Comparison of ENCODE assay signal across 13 cellular contexts in the genomic region with DNA sequence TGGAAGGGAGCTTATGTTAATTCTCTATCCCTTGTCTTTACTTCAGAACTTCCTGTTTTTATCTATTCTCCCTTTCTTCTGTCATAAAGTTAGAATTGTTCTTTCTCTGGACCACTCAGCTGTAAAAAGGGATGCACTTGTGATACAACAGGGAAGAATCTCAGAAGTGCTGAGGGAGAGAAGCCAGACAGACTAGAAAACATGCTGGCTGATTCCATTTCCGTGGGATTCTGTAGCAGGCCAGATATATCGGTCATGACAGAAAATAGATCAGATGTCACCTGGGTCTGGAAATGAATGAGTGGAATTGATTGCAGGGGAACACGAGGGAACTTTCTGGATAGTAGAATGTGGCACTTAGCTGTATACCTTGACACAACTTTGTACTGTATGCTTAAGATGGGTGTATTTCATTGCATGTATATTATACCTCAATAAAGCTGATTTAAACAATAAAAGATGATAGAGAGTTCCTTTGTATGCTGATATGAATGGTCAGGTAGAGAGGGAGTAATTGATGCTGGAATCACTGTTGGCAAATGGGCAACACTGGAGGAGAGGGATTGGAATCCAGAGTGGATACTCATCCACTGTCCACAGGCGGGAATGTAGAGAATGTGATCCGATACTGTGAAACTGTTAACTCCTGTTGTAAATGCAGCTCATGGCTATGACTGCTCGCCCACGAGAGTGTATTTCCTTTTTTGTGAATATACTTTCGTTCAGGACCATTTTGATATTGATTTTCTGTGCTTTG. TPM values are rescaled to one million over a fixed set of nuclear protein-coding genes. Genes with fewer than 3 reads are reported as not detected.
DNase-seq lines count a peak whose midpoint lies in the region; ATAC-seq and TF ChIP-seq lines count a peak whose summit lies in the region.
"Had no signal": no experiment of that assay in that cellular context is flagged by ENCODE, and none has a peak within 500 bp of the region (broad histone marks: within the 10 kb centered on the region; RNA-seq: fewer than 3 reads in every experiment).

No MANE protein-coding gene starts in this region.

- H3K9me3 ChIP-seq in left lung = no peaks in the 10 kb centered on the region
- H3K9me3 ChIP-seq: BLaER1 had no signal

- peaks cover 0 to 25% of the 10 kb centered on the region in 2 donors for H3K36me3 ChIP-seq in left lung

- DNase-seq in AG08395 (ENCODE audit: low spot score) (peak; percentile 30), HCEC 1CT (peak; percentile 9), astrocyte of the spinal cord (ENCODE audit: low read depth, low spot score) (peak; percentile 54), left lung (no peak), NCI-H510A treated with DMSO at 0.1 percent for 48 hours (lab: John Stamatoyannopoulos, UW) (no peak), Ammon's horn (ENCODE audit: low spot score) (no peak)
- DNase-seq: activated CD4-positive, alpha-beta T cell treated with anti-CD3 and anti-CD28 coated beads for 4 hours; NCI-H1436 treated with DMSO at 0.1 percent for 48 hours; NCI-H82; SW 1271 had no signal

- in situ Hi-C loops in astrocyte of the spinal cord (cut with HindIII; ENCODE audit: low sequenced_read_pairs) = no loop called here

- H3K27me3 ChIP-seq in left lung = no peaks in the 10 kb centered on the region
- H3K27me3 ChIP-seq: BLaER1 had no signal

- intact Hi-C loops in left lung (cut with DNase I) = no loop called here

- H3K27ac ChIP-seq in left lung = no peak overlapping the region
- H3K27ac ChIP-seq: BLaER1 had no signal

- H3K4me1 ChIP-seq in left lung = no peaks in the 10 kb centered on the region

- TF ChIP-seq CTCF in astrocyte of the spinal cord (IDR thresholded peaks at IDR 0.05; ENCODE audit: low read depth, low read length) (no peak), left lung (IDR thresholded peaks at IDR 0.05) (no peak)

- ATAC-seq in left lung (peak; percentile 68), GM19467 (IDR thresholded peaks at IDR 0.05; ENCODE audit: unreplicated experiment) (no peak), HG02885 (IDR thresholded peaks at IDR 0.05; ENCODE audit: poor library complexity, unreplicated experiment) (no peak)

- H3K4me3 ChIP-seq in astrocyte of the spinal cord (ENCODE audit: low read depth, low read length) (no peak overlapping the region), left lung (no peak overlapping the region)
- H3K4me3 ChIP-seq: BLaER1 had no signal

RNA-seq across cellular contexts. Expression of a gene that starts 59.6 kb away (rescaled TPM):
- 100 to 1,000 TPM; 117 to 131 TPM for total RNA-seq in left lung

Comparison
In these comparisons a context has a peak if more than half of its experiments do, and no peak if none do; other contexts are left out.
1. DNase-seq: peak in AG08395 (single experiment), HCEC 1CT (single experiment) and astrocyte of the spinal cord (single experiment); none in left lung (0 of 2), NCI-H510A treated with DMSO at 0.1 percent for 48 hours (single experiment) and Ammon's horn (single experiment).